ENCODE assay signal across 22 cellular contexts in the genomic region with DNA sequence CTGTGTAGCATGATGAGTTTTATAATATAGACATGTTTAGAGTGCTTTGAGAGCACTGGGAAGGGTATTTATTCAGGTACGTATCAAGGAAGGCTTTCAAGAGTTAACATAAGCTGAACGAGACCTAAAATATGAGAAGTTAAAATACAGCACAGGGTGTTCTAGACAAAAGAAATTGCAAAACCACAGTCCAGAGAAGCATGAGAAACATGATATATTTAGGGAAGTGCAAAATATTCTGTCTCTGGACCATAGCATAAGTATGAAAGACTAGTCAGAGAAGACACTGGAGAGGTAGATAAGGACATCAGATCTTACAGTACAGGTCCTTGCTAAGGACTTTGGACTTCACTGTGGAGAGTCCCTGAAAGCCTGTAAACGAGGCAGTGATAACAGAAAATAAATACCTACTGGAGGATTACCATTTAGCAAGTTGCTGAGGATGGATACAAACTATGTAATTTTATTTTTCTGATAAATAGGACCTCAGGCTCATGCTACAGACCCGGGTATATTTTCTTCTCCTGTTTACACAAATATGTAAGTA. TPM values are rescaled to one million over a fixed set of nuclear protein-coding genes. Genes with fewer than 3 reads are reported as not detected.
DNase-seq lines count a peak whose midpoint lies in the region; ATAC-seq and TF ChIP-seq lines count a peak whose summit lies in the region.
"Had no signal": no experiment of that assay in that cellular context is flagged by ENCODE, and none has a peak within 500 bp of the region (broad histone marks: within the 10 kb centered on the region; RNA-seq: fewer than 3 reads in every experiment).

No MANE protein-coding gene starts in this region.

- H3K4me3 Mint-ChIP-seq in progenitor cell of endocrine pancreas (ENCODE audit: low read depth) = no peak overlapping the region
- H3K4me3 Mint-ChIP-seq: CD14-positive monocyte, GM23338 had no signal

- no peak for TF ChIP-seq CTCF in progenitor cell of endocrine pancreas (IDR thresholded peaks at IDR 0.05; ENCODE audit: unreplicated experiment)

- H3K9ac ChIP-seq in adipocyte (ENCODE audit: low read length) = no peak overlapping the region

- peaks cover 9% of the 10 kb centered on the region for H3K4me1 ChIP-seq in adipocyte (ENCODE audit: control insufficient read depth, insufficient read depth, low read length)

- H3K27ac Mint-ChIP-seq in progenitor cell of endocrine pancreas = peak overlapping the region; percentile 58
- H3K27ac Mint-ChIP-seq: CD14-positive monocyte, GM23338 had no signal

- ATAC-seq in HG02840 (IDR thresholded peaks at IDR 0.05; ENCODE audit: low FRiP score, unreplicated experiment) = no peak
- no peak for ATAC-seq in GM18867 (IDR thresholded peaks at IDR 0.05; ENCODE audit: unreplicated experiment)
- ATAC-seq: GM23338, PC-3 had no signal

- H3K9me3 Mint-ChIP-seq in progenitor cell of endocrine pancreas (ENCODE audit: low read depth) = no peaks in the 10 kb centered on the region
- H3K9me3 Mint-ChIP-seq: GM23338 had no signal

- no peaks in the 10 kb centered on the region for H3K4me1 Mint-ChIP-seq in progenitor cell of endocrine pancreas (ENCODE audit: low read depth)
- H3K4me1 Mint-ChIP-seq: CD14-positive monocyte, GM23338 had no signal

- no peaks in the 10 kb centered on the region for H3K9me3 ChIP-seq in adipocyte (ENCODE audit: control insufficient read depth, low read length)

- H3K36me3 ChIP-seq in adipocyte (ENCODE audit: control insufficient read depth, insufficient read depth, low read length, severe bottlenecking) = no peaks in the 10 kb centered on the region

- H3K4me3 ChIP-seq in adipocyte (ENCODE audit: low read length) = no peak overlapping the region
- H3K4me3 ChIP-seq: GM23338 had no signal

- no peaks in the 10 kb centered on the region for H3K27me3 ChIP-seq in adipocyte (replicated peaks; ENCODE audit: control insufficient read depth, insufficient read depth, low read length)

- no peaks in the 10 kb centered on the region for H3K27me3 Mint-ChIP-seq in progenitor cell of endocrine pancreas

- DNase-seq in DMS53 (lab: John Stamatoyannopoulos, UW) = peak; percentile 12
- DNase-seq in DMS53 treated with DMSO at 0.1 percent for 48 hours (lab: John Stamatoyannopoulos, UW; ENCODE audit: unreplicated experiment) = no peak
- DNase-seq in MV-4-11 (lab: John Stamatoyannopoulos, UW) = peak; percentile 74
- peak; percentile 62 for DNase-seq in adipocyte (ENCODE audit: low read depth)
- no peak for DNase-seq in progenitor cell of endocrine pancreas (ENCODE audit: low spot score, unreplicated experiment)
- DNase-seq in NCI-H510A (lab: John Stamatoyannopoulos, UW) = no peak
- DNase-seq: GDM1, HCEC 1CT, KG1, NCI-H1105 treated with DMSO at 0.1 percent for 48 hours, NCI-H1694, NCI-H2081 treated with DMSO at 0.1 percent for 48 hours, NCI-H2227 treated with DMSO at 0.1 percent for 48 hours, NCI-H524, NCI-H82, PC-3, RPMI8226, SHP77 treated with DMSO at 0.1 percent for 48 hours had no signal

- no peaks in the 10 kb centered on the region for H3K36me3 Mint-ChIP-seq in progenitor cell of endocrine pancreas (ENCODE audit: insufficient read depth)
- H3K36me3 Mint-ChIP-seq: CD14-positive monocyte had no signal

RNA-seq across cellular contexts. Expression of gene FSIP2, which starts 43.7 kb away (rescaled TPM):
- 19.4 and 26.8 TPM in 2 replicates for total RNA-seq in progenitor cell of endocrine pancreas

Comparison
In these comparisons a context has a peak if more than half of its experiments do, and no peak if none do; other contexts are left out.
1. DNase-seq: peak in DMS53 (single experiment), MV-4-11 (single experiment) and adipocyte (single experiment); none in DMS53 treated with DMSO at 0.1 percent for 48 hours (single experiment), progenitor cell of endocrine pancreas (single experiment) and NCI-H510A (single experiment).